ENCODE assay signal across 16 cellular contexts in genomic region chr10:50613150-50613549, GRCh38. TPM values are rescaled to one million over a fixed set of nuclear protein-coding genes. Genes with fewer than 3 reads are reported as not detected.
DNase-seq lines count a peak whose midpoint lies in the region; ATAC-seq and TF ChIP-seq lines count a peak whose summit lies in the region.
"Had no signal": no experiment of that assay in that cellular context is flagged by ENCODE, and none has a peak within 500 bp of the region (broad histone marks: within the 10 kb centered on the region; RNA-seq: fewer than 3 reads in every experiment).

No MANE protein-coding gene starts in this region.

- H3K4me3 Mint-ChIP-seq in nephron progenitor cell, result no peak overlapping the region
- no peak overlapping the region for H3K4me3 Mint-ChIP-seq in activated T-cell treated with anti-CD3 and anti-CD28 coated beads, Interleukin-2, amount 50 U/mL, for 4 hours
- H3K4me3 Mint-ChIP-seq: neural crest cell had no signal

- H3K36me3 Mint-ChIP-seq in nephron progenitor cell (ENCODE audit: low read depth), result no peaks in the 10 kb centered on the region
- H3K36me3 Mint-ChIP-seq in activated T-cell treated with anti-CD3 and anti-CD28 coated beads, Interleukin-2, amount 50 U/mL, for 4 hours (ENCODE audit: insufficient read depth), result no peaks in the 10 kb centered on the region

- peak overlapping the region; percentile 27 for H3K27ac Mint-ChIP-seq in nephron progenitor cell
- H3K27ac Mint-ChIP-seq: activated T-helper 2 cell treated with anti-CD3 and anti-CD28 coated beads, Interferon-gamma antibody, Interleukin-2, Interleukin-4, amounts not matched to agents 10 μg/mL and 5 μg/mL and 100 μg/mL, durations not matched to agents 14 hours and 24 hours and 36 hours had no signal

- DNase-seq in nephron progenitor cell (no peak), occipital lobe (lab: John Stamatoyannopoulos, UW) (no peak)
- no peak for DNase-seq in activated T-cell treated with anti-CD3 and anti-CD28 coated beads, Interleukin-2, amount 50 U/mL, for 4 hours
- DNase-seq in stimulated activated CD4-positive, alpha-beta T cell treated with anti-CD3 and anti-CD28 coated beads, Interleukin-4, amount 100 ng/mL, for 24 hours, result no peak
- DNase-seq: COR-L47; KBM-7; kidney; NCI-H2171 treated with DMSO at 0.1 percent for 48 hours; stimulated activated naive CD4-positive, alpha-beta T cell had no signal

- no peak for TF ChIP-seq CTCF in nephron progenitor cell (IDR thresholded peaks at IDR 0.05)

- H3K27me3 Mint-ChIP-seq in nephron progenitor cell (ENCODE audit: low read depth, poor library complexity), result no peaks in the 10 kb centered on the region
- no peaks in the 10 kb centered on the region for H3K27me3 Mint-ChIP-seq in activated T-cell treated with anti-CD3 and anti-CD28 coated beads, Interleukin-2, amount 50 U/mL, for 4 hours (ENCODE audit: low read depth)

- ATAC-seq in GM18520 (IDR thresholded peaks at IDR 0.05; ENCODE audit: unreplicated experiment) (peak; percentile 51), GM21723 (IDR thresholded peaks at IDR 0.05; ENCODE audit: unreplicated experiment) (peak; percentile 53), HG03432 (IDR thresholded peaks at IDR 0.05; ENCODE audit: unreplicated experiment) (peak; percentile 72), HG03521 (IDR thresholded peaks at IDR 0.05; ENCODE audit: unreplicated experiment) (no peak)
- ATAC-seq in activated T-cell treated with anti-CD3 and anti-CD28 coated beads, Interleukin-2, amount 50 U/mL, for 4 hours, result no peak
- ATAC-seq: Panc1 had no signal

- no peaks in the 10 kb centered on the region for H3K9me3 Mint-ChIP-seq in nephron progenitor cell
- H3K9me3 Mint-ChIP-seq in activated T-cell treated with anti-CD3 and anti-CD28 coated beads, Interleukin-2, amount 50 U/mL, for 4 hours, result no peaks in the 10 kb centered on the region
- H3K9me3 Mint-ChIP-seq: activated T-helper 2 cell treated with anti-CD3 and anti-CD28 coated beads, Interferon-gamma antibody, Interleukin-2, Interleukin-4, amounts not matched to agents 10 μg/mL and 5 μg/mL and 100 μg/mL, durations not matched to agents 14 hours and 24 hours and 36 hours; neural crest cell had no signal

- peaks cover 31% of the 10 kb centered on the region for H3K4me1 Mint-ChIP-seq in nephron progenitor cell
- peaks cover 49% of the 10 kb centered on the region for H3K4me1 Mint-ChIP-seq in activated T-cell treated with anti-CD3 and anti-CD28 coated beads, Interleukin-2, amount 50 U/mL, for 4 hours (ENCODE audit: low read depth)
- H3K4me1 Mint-ChIP-seq: neural crest cell had no signal

RNA-seq across cellular contexts. Expression of gene SGMS1, which starts 10.6 kb away (rescaled TPM):
- total RNA-seq in activated T-cell treated with anti-CD3 and anti-CD28 coated beads, Interleukin-2, amount 50 U/mL, for 4 hours, result 10 to 100 TPM; 10.6 to 16.5 (median 14.1) TPM
- 46.5 TPM for total RNA-seq in occipital lobe

Comparison
In these comparisons a context has a peak if more than half of its experiments do, and no peak if none do; other contexts are left out.
1. ATAC-seq: peak in GM18520 (single experiment), GM21723 (single experiment) and HG03432 (single experiment); none in activated T-cell treated with anti-CD3 and anti-CD28 coated beads, Interleukin-2, amount 50 U/mL, for 4 hours (0 of 2) and HG03521 (single experiment).